ENCODE assay signal across 19 cellular contexts in genomic region chr3:87621667-87622066, GRCh38.
A peak's percentile ranks its signal among the peaks of the same experiment; 100 is the strongest.
DNase-seq lines count a peak whose midpoint lies in the region; ATAC-seq, FAIRE-seq and TF ChIP-seq lines count a peak whose summit lies in the region.
"Had no signal": no experiment of that assay in that cellular context is flagged by ENCODE, and none has a peak within 500 bp of the region (broad histone marks: within the 10 kb centered on the region; RNA-seq: fewer than 3 reads in every experiment).

No MANE protein-coding gene starts in this region.

- BruUV-seq in GM12878 (replicated peaks; lab: Mats Ljungman, UMichigan), result no TSS peak

- no peak for TF ChIP-seq POLR2A in GM12878 (IDR thresholded peaks at IDR 0.05; ENCODE audit: low read depth, low read length)

- no peak overlapping the region for H3K27ac ChIP-seq in GM12878 (ENCODE audit: control insufficient read depth, insufficient read depth)
- H3K27ac ChIP-seq: coronary artery, neural progenitor cell had no signal

- no peak overlapping the region for H3K4me2 ChIP-seq in GM12878 (ENCODE audit: control insufficient read depth, insufficient read depth)
- H3K4me2 ChIP-seq: GM23338, neural progenitor cell had no signal

- ATAC-seq in GM19023 (IDR thresholded peaks at IDR 0.05; ENCODE audit: unreplicated experiment), result peak; percentile 84
- peak; percentile 98 for ATAC-seq in GM21717 (IDR thresholded peaks at IDR 0.05; ENCODE audit: unreplicated experiment)
- ATAC-seq in HG03159 (IDR thresholded peaks at IDR 0.05; ENCODE audit: unreplicated experiment), result peak; percentile 93
- peak; percentile 96 for ATAC-seq in GM12878
- no peak for ATAC-seq in GM18519 (IDR thresholded peaks at IDR 0.05; ENCODE audit: low FRiP score, unreplicated experiment)
- ATAC-seq: GM23338, left colon, SK-N-SH treated with all-trans-retinoic acid at 6 μM for 48 hours had no signal

- CTCF ChIA-PET in GM12878 (lab: Yijun Ruan, JAX), result no interaction called here

- no peak for TF ChIP-seq CTCF in GM12878 (IDR thresholded peaks at IDR 0.05 in 2 of 3, conservative IDR thresholded peaks at IDR 0.05 in 1 of 3; ENCODE audit: control insufficient read depth in 2 of 3, extremely low read depth in 1 of 3, insufficient read depth in 1 of 3, low read depth in 3 of 3, low read length in 3 of 3)

- no peaks in the 10 kb centered on the region for H3K79me2 ChIP-seq in GM12878 (ENCODE audit: control insufficient read depth, insufficient read depth, low read length)

- WGBS in GM12878 (ENCODE audit: insufficient coverage, insufficient replicate concordance, low lambda C conversion rate, missing lambda C conversion rate), result 5% methylated on average over 1 of the region's 1 CpG

- POLR2A ChIA-PET in GM12878 (lab: Charles Lee), result no interaction called here

- in situ Hi-C loops in GM12878 (cut with MboI), result no loop called here
- in situ Hi-C loops in ACHN (cut with HindIII; ENCODE audit: low pct_ligation_motif_present, low pct_unique_long_range_greater_than_20kb, low sequenced_read_pairs), result no loop called here

- no peaks in the 10 kb centered on the region for H3K36me3 ChIP-seq in GM12878 (ENCODE audit: control insufficient read depth in 2 of 2, insufficient read depth in 2 of 2, low read length in 1 of 2)
- H3K36me3 ChIP-seq: neural progenitor cell had no signal

- intact Hi-C loops in GM12878 (cut with micrococcal nuclease; ENCODE audit: unreplicated experiment), result no loop called here

- TF ChIP-seq RAD21 in GM12878 (IDR thresholded peaks at IDR 0.05; ENCODE audit: insufficient read depth, low read depth, low read length), result no peak

- DNase-seq in GM12878 (ENCODE audit: low read depth, low spot score), result peak; percentile 26
- no peak for DNase-seq in stimulated activated CD4-positive, alpha-beta T cell treated with anti-CD3 and anti-CD28 coated beads, Interleukin-15, amount 100 ng/mL, for 24 hours
- no peak for DNase-seq in ACHN
- DNase-seq: activated CD4-positive, alpha-beta T cell treated with anti-CD3 and anti-CD28 coated beads, Interleukin-2, amount 50 U/mL, for 48 hours; activated T-cell treated with anti-CD3 and anti-CD28 coated beads, Interleukin-2, amount 50 U/mL, for 1 hour; DMS153; left colon; stimulated activated naive CD4-positive, alpha-beta T cell treated with Interleukin-2 at 50 U/mL for 16 hours had no signal

- TF ChIP-seq EP300 in GM12878 (IDR thresholded peaks at IDR 0.05; ENCODE audit: borderline replicate concordance in 1 of 2, control insufficient read depth in 1 of 2, low read depth in 2 of 2, low read length in 2 of 2), result 0 out of 4 replicates have a peak, but pooled peaks of 1 of the 2 experiments have one; percentile 35

- no peaks in the 10 kb centered on the region for H4K20me1 ChIP-seq in GM12878 (ENCODE audit: control insufficient read depth, insufficient read depth)

- no peak overlapping the region for H3K4me3 ChIP-seq in GM12878
- H3K4me3 ChIP-seq: coronary artery, GM23338, neural progenitor cell had no signal

- H3K9me3 ChIP-seq in GM12878 (replicated peaks; ENCODE audit: control insufficient read depth, insufficient read depth, low read length), result no peaks in the 10 kb centered on the region

- SMC1A ChIA-PET in GM12878 (lab: Charles Lee; ENCODE audit: uncharacterized antibody, unreplicated experiment), result no interaction called here

- H3K9ac ChIP-seq in GM12878 (ENCODE audit: control insufficient read depth, insufficient read depth, low read length), result no peak overlapping the region
- H3K9ac ChIP-seq: neural progenitor cell had no signal

- RAD21 ChIA-PET in GM12878 (lab: Charles Lee; ENCODE audit: unreplicated experiment), result no interaction called here

- no peak overlapping the region for H2AFZ ChIP-seq in GM12878 (ENCODE audit: control insufficient read depth, low read depth, low read length)
- H2AFZ ChIP-seq: neural progenitor cell had no signal

- no peaks in the 10 kb centered on the region for H3K4me1 ChIP-seq in GM12878 (ENCODE audit: control insufficient read depth, insufficient read depth, low read length)
- H3K4me1 ChIP-seq: neural progenitor cell had no signal

- no peak for FAIRE-seq in GM12878 (lab: Jason Lieb, UNC)
- FAIRE-seq: endothelial cell of umbilical vein, frontal cortex, RCC 7860 had no signal

- no peaks in the 10 kb centered on the region for H3K27me3 ChIP-seq in GM12878 (replicated peaks in 1 of 2; ENCODE audit: control insufficient read depth in 2 of 2, insufficient read depth in 2 of 2, low read length in 1 of 2)
- H3K27me3 ChIP-seq: neural progenitor cell had no signal

TF ChIP-seq in GM12878, 131 proteins besides CTCF, POLR2A, EP300 and RAD21 (continues in another document):
- peak; percentile 85 for TF ChIP-seq NR2F1 (conservative IDR thresholded peaks at IDR 0.05)
- TF ChIP-seq CREB1 (IDR thresholded peaks at IDR 0.05; ENCODE audit: low read depth), result no peak
- TF ChIP-seq POU2F2 (IDR thresholded peaks at IDR 0.05; ENCODE audit: borderline replicate concordance, low read depth, low read length), result no peak
- TF ChIP-seq NBN (IDR thresholded peaks at IDR 0.05), result no peak
- no peak for TF ChIP-seq TBL1XR1 (IDR thresholded peaks at IDR 0.05; ENCODE audit: low read depth, low read length)
- TF ChIP-seq TAF1 (IDR thresholded peaks at IDR 0.05; ENCODE audit: borderline replicate concordance, low read depth, low read length), result no peak
- no peak for TF ChIP-seq SIX5 (IDR thresholded peaks at IDR 0.05; ENCODE audit: low read depth, low read length, severe bottlenecking)
- TF ChIP-seq SPI1 (IDR thresholded peaks at IDR 0.05; ENCODE audit: borderline replicate concordance, insufficient read depth, low read depth, low read length), result peak; percentile 68; the same call in 1 of the 2 replicates
- no peak for TF ChIP-seq SUZ12 (IDR thresholded peaks at IDR 0.05; ENCODE audit: unreplicated experiment)
- no peak for TF ChIP-seq HDGF (IDR thresholded peaks at IDR 0.05)
- TF ChIP-seq REST (IDR thresholded peaks at IDR 0.05; ENCODE audit: low read depth, low read length), result no peak
- peak; percentile 43; the same call in 1 of the 2 replicates for TF ChIP-seq BCL11A (IDR thresholded peaks at IDR 0.05; ENCODE audit: low read depth, low read length)
- no peak for TF ChIP-seq EZH2 (IDR thresholded peaks at IDR 0.05; ENCODE audit: borderline replicate concordance, control insufficient read depth, low read depth, low read length)
- TF ChIP-seq CREM (IDR thresholded peaks at IDR 0.05; ENCODE audit: low read depth), result no peak
- TF ChIP-seq ELK1 (IDR thresholded peaks at IDR 0.05; ENCODE audit: low read depth, low read length), result no peak
- TF ChIP-seq SMC3 (IDR thresholded peaks at IDR 0.05; ENCODE audit: borderline replicate concordance, low read length), result no peak
- no peak for TF ChIP-seq IKZF1 (conservative IDR thresholded peaks at IDR 0.05)
- no peak for TF ChIP-seq ZNF274 (IDR thresholded peaks at IDR 0.05; ENCODE audit: insufficient read depth, insufficient read length)
- TF ChIP-seq MYB (IDR thresholded peaks at IDR 0.05; ENCODE audit: borderline replicate concordance, low read depth, low read length), result no peak
- no peak for TF ChIP-seq ZNF384 (IDR thresholded peaks at IDR 0.05; ENCODE audit: borderline replicate concordance, low read depth, low read length)
- peak; percentile 59 for TF ChIP-seq RUNX3 (IDR thresholded peaks at IDR 0.05; ENCODE audit: low read length)
- TF ChIP-seq TCF3 (IDR thresholded peaks at IDR 0.05; ENCODE audit: borderline replicate concordance, insufficient read depth, low read depth, low read length), result no peak
- TF ChIP-seq MTA2 (IDR thresholded peaks at IDR 0.05; ENCODE audit: low read depth), result peak; percentile 53
- TF ChIP-seq TCF12 (IDR thresholded peaks at IDR 0.05; ENCODE audit: low read depth, low read length), result no peak
- TF ChIP-seq YY1 (IDR thresholded peaks at IDR 0.05; ENCODE audit: low read depth, low read length), result no peak
